ENCODE assay signal across 8 cellular contexts in the genomic region with DNA sequence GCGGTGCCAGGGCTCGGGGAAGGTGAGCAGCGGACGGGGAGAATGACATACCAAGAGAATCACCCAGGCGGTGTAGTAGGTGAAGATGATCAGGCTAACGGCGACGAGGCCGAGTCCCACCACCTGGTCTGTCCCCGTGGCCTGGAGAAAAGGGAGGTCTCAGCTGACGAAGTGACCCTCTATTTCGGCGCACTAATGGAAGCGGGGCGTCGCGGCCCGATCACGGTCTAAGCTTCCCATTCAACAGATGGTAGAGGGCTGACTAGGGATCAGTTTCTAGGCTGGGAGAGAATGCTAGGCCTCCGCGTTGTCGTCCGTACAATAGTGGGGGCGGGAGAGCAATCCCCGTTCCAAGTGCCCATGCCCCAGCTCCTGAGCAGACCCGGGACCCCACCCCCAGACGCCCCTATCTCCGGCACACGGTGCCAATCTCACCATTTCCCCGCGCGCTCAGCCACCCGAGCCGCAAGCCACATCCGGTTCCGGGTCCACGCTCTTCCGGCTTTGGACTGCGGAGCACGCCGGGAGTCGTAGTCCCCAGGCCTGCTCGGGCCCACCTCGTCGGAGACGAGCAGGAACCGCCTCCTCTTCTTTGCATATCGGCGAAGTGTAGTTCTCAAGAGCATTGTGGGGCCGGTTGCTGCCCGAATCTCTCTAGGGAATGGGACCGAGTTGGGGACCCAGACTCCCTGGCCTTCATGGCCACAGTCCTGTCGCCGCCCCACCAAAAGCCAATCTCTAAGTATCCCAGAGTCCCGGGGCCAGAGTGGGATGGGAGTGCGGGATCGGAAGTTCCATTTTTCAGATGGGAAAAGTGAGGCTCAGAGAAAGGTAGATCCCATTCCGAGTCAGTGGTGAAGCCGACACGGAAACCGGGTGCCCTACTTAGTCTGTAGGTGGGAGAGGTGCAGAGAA. TPM values are rescaled to one million over a fixed set of nuclear protein-coding genes. Genes with fewer than 3 reads are reported as not detected.
DNase-seq lines count a peak whose midpoint lies in the region; ATAC-seq and TF ChIP-seq lines count a peak whose summit lies in the region.

A gene with protein sequence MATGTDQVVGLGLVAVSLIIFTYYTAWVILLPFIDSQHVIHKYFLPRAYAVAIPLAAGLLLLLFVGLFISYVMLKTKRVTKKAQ (minus strand): TSS at position 472 of the 915 bp plus-strand sequence. CDS start 34 bp downstream, at position 438.

- peaks cover 31% of the 10 kb centered on the region for H3K36me3 ChIP-seq in DND-41 (ENCODE audit: insufficient read depth, low read length)
- H3K36me3 ChIP-seq in KOPT-K1 (ENCODE audit: insufficient read depth, low read length): peaks cover 48% of the 10 kb centered on the region

- H3K27me3 ChIP-seq in DND-41 (ENCODE audit: insufficient read depth, low read length, poor library complexity): no peaks in the 10 kb centered on the region
- no peaks in the 10 kb centered on the region for H3K27me3 ChIP-seq in foreskin keratinocyte

- H3K4me1 ChIP-seq in DND-41 (ENCODE audit: insufficient read depth, low read length) (peaks cover 37% of the 10 kb centered on the region), foreskin keratinocyte (peaks cover 2% of the 10 kb centered on the region)

- H3K27me3 Mint-ChIP-seq in neural crest cell (ENCODE audit: low read depth): peaks cover 9% of the 10 kb centered on the region
- no peaks in the 10 kb centered on the region for H3K27me3 Mint-ChIP-seq in stimulated activated naive CD8-positive, alpha-beta T cell treated with anti-CD3 and anti-CD28 coated beads, Interleukin-15, amount 100 ng/mL, for 72 hours

- H2AFZ ChIP-seq in DND-41 (ENCODE audit: low read depth, low read length): peak within 1 kb of the TSS; percentile 83

- peak within 1 kb of the TSS; percentile 85 to 91 for H3K4me3 ChIP-seq in DND-41 (ENCODE audit: low read depth in 1 of 2, low read length in 2 of 2)

- no peaks in the 10 kb centered on the region for H3K36me3 Mint-ChIP-seq in neural crest cell (ENCODE audit: low read depth)

- DNase-seq in DND-41 (peak; percentile 87), SHP77 treated with DMSO at 0.1 percent for 48 hours (lab: John Stamatoyannopoulos, UW) (peak; percentile 67), activated gamma-delta T cell (lab: John Stamatoyannopoulos, UW) (peak; percentile 67), foreskin keratinocyte (peak in 1 of 2 donors; percentile 73), neural crest cell (ENCODE audit: low read depth, low spot score) (peak; percentile 65)
- peak; percentile 81 to 88 for DNase-seq in stimulated activated naive CD8-positive, alpha-beta T cell treated with anti-CD3 and anti-CD28 coated beads, Interleukin-15, amount 100 ng/mL, for 72 hours

- ATAC-seq in DND-41 (ENCODE audit: insufficient read depth, low read depth): peak; percentile 97
- peak; percentile 82 for ATAC-seq in GM21737 (IDR thresholded peaks at IDR 0.05; ENCODE audit: unreplicated experiment)
- ATAC-seq in foreskin keratinocyte: peak; percentile 85
- peak; percentile 96 for ATAC-seq in stimulated activated naive CD8-positive, alpha-beta T cell treated with anti-CD3 and anti-CD28 coated beads, Interleukin-15, amount 100 ng/mL, for 72 hours

- H3K9ac ChIP-seq in DND-41 (ENCODE audit: low read depth, low read length): peak within 1 kb of the TSS; percentile 74

- H3K79me2 ChIP-seq in DND-41 (ENCODE audit: insufficient read depth, low read length): peaks cover 38% of the 10 kb centered on the region

- H3K4me1 Mint-ChIP-seq in neural crest cell: peaks cover 40% of the 10 kb centered on the region
- H3K4me1 Mint-ChIP-seq in stimulated activated naive CD8-positive, alpha-beta T cell treated with anti-CD3 and anti-CD28 coated beads, Interleukin-15, amount 100 ng/mL, for 72 hours: peaks cover 74% of the 10 kb centered on the region

- H3K27ac ChIP-seq in DND-41 (ENCODE audit: low read length): peak within 1 kb of the TSS; percentile 86
- H3K27ac ChIP-seq in KOPT-K1 (ENCODE audit: low read depth, low read length, poor library complexity, severe bottlenecking): peak within 1 kb of the TSS; percentile 77
- peak within 1 kb of the TSS; percentile 10 for H3K27ac ChIP-seq in foreskin keratinocyte

- TF ChIP-seq CTCF in DND-41 (IDR thresholded peaks at IDR 0.05; ENCODE audit: borderline replicate concordance, extremely low read depth, low read length, poor library complexity, severe bottlenecking) (no peak), foreskin keratinocyte (conservative IDR thresholded peaks at IDR 0.05) (no peak), neural crest cell (conservative IDR thresholded peaks at IDR 0.05) (no peak)

- H3K27ac Mint-ChIP-seq in neural crest cell (ENCODE audit: unreplicated experiment): peak within 1 kb of the TSS; percentile 82
- H3K27ac Mint-ChIP-seq in stimulated activated naive CD8-positive, alpha-beta T cell treated with anti-CD3 and anti-CD28 coated beads, Interleukin-15, amount 100 ng/mL, for 72 hours: peak within 1 kb of the TSS; percentile 94 to 97

- peak within 1 kb of the TSS; percentile 74 for H3K4me2 ChIP-seq in DND-41 (ENCODE audit: insufficient read depth, low read length)

- H4K20me1 ChIP-seq in DND-41 (ENCODE audit: insufficient read depth, low read length): peaks cover 32% of the 10 kb centered on the region

- H3K4me3 Mint-ChIP-seq in neural crest cell: peak within 1 kb of the TSS; percentile 99
- peak within 1 kb of the TSS; percentile 89 to 93 for H3K4me3 Mint-ChIP-seq in stimulated activated naive CD8-positive, alpha-beta T cell treated with anti-CD3 and anti-CD28 coated beads, Interleukin-15, amount 100 ng/mL, for 72 hours

- H3K9me3 ChIP-seq in DND-41 (ENCODE audit: insufficient read depth, low read length, severe bottlenecking) (no peaks in the 10 kb centered on the region), KOPT-K1 (ENCODE audit: insufficient read depth, low read length, poor library complexity, severe bottlenecking) (no peaks in the 10 kb centered on the region)

- H3K9me3 Mint-ChIP-seq in neural crest cell: no peaks in the 10 kb centered on the region
- no peaks in the 10 kb centered on the region for H3K9me3 Mint-ChIP-seq in stimulated activated naive CD8-positive, alpha-beta T cell treated with anti-CD3 and anti-CD28 coated beads, Interleukin-15, amount 100 ng/mL, for 72 hours

RNA-seq across cellular contexts. Expression of the gene that starts here (rescaled TPM):
- total RNA-seq in foreskin keratinocyte: 32.5 and 33.4 TPM in 2 replicates
- 61.0 and 65.8 TPM in 2 replicates for polyA plus RNA-seq in foreskin keratinocyte
- 52.2 and 59.1 TPM in 2 replicates for total RNA-seq in neural crest cell

Comparison
In these comparisons a context has a peak if more than half of its experiments do, and no peak if none do; other contexts are left out.
1. H3K27ac ChIP-seq: peak in every context shown above with its lines; median percentile 86 in DND-41; 77 in KOPT-K1; 10 in foreskin keratinocyte.